Comparison of ENCODE assay signal across 8 cellular contexts in the genomic region with DNA sequence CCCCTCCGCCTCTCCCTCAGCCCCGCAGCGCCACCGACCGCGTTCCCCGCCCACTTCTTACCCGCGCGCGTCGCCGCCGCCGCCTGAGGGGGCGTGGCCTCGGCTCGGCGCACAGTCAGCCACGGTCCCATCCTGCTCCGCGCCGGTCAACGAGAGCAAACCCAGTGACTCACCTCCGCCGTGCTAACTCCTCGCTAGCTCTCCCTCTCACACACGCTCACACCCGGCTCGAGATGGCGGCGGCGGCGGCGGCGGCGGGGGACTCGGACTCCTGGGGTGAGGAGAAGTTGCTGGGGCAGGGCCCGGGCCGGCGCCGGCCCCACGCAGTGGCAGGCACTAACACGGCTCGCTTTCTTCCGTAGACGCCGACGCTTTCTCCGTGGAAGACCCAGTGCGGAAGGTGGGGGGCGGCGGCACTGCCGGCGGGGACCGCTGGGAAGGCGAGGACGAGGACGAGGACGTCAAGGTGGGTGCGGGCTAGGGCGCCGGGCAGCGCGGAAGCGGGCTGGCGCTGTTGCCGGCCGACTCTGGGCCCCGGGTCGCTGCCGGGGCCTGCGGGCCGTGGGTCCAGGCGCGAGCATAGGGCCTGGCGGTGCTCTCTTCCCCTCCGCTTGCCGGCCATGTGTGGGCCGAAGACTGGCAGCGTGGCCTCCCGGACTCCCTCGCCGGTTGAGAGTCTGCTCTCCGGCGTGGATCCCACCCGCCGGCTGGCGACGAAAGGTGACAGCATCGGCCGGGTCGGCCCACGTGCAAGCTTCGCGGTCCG. TPM values are rescaled to one million over a fixed set of nuclear protein-coding genes. Genes with fewer than 3 reads are reported as not detected.
DNase-seq lines count a peak whose midpoint lies in the region; ATAC-seq and TF ChIP-seq lines count a peak whose summit lies in the region.

A gene with protein sequence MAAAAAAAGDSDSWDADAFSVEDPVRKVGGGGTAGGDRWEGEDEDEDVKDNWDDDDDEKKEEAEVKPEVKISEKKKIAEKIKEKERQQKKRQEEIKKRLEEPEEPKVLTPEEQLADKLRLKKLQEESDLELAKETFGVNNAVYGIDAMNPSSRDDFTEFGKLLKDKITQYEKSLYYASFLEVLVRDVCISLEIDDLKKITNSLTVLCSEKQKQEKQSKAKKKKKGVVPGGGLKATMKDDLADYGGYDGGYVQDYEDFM (plus strand): TSS at position 186 of the 766 bp plus-strand sequence. CDS start 48 bp downstream, at position 234.

- POLR2A ChIA-PET in A673 (lab: Charles Lee; ENCODE audit: low non-redundant PET): interaction anchor here (0.5 kb wide), 2 partner anchors 117 to 213 kb away, joined by 4 to 5 read pairs; no protein-coding TSS in a partner anchor

- H2AFZ ChIP-seq in mammary epithelial cell (ENCODE audit: low read depth, low read length): peak within 1 kb of the TSS; percentile 82
- peak within 1 kb of the TSS; percentile 59 for H2AFZ ChIP-seq in smooth muscle cell (ENCODE audit: low read depth)

- in situ Hi-C loops in mammary epithelial cell (cut with MboI; ENCODE audit: low sequenced_read_pairs in 2 of 2): no loop called here

- peaks cover 18% of the 10 kb centered on the region for H3F3A ChIP-seq in smooth muscle cell (ENCODE audit: low read depth)

- H3K27me3 ChIP-seq in A673 (replicated peaks; ENCODE audit: insufficient read depth, low read depth, low read length, poor library complexity): no peaks in the 10 kb centered on the region
- no peaks in the 10 kb centered on the region for H3K27me3 ChIP-seq in mammary epithelial cell (ENCODE audit: insufficient read depth, low read length)
- H3K27me3 ChIP-seq in smooth muscle cell (ENCODE audit: low read depth): no peaks in the 10 kb centered on the region

- dilution Hi-C loops in mammary epithelial cell (cut with HindIII; ENCODE audit: low sequenced_read_pairs): no loop called here

- H3K4me2 ChIP-seq in mammary epithelial cell (ENCODE audit: insufficient read depth, low read depth, low read length) (peak within 1 kb of the TSS; percentile 88), smooth muscle cell (peak within 1 kb of the TSS; percentile 99)

- intact Hi-C loops in A673 (cut with micrococcal nuclease; ENCODE audit: unreplicated experiment): no loop called here
- intact Hi-C loops in mammary epithelial cell (cut with micrococcal nuclease): no loop called here

- CTCF ChIA-PET in A673 (lab: Charles Lee): interaction anchor here (0.5 to 1.2 kb wide), 3 partner anchors 12 to 342 kb away, joined by 3 to 7 read pairs (median 5); a partner anchor contains a TSS
- CTCF ChIA-PET in mammary epithelial cell (lab: Charles Lee; ENCODE audit: low non-redundant PET): interaction anchor here (0.5 to 0.6 kb wide), 3 partner anchors 39 to 1232 kb away, joined by 3 to 9 read pairs (median 5); no protein-coding TSS in a partner anchor

- ATAC-seq in GM18868 (IDR thresholded peaks at IDR 0.05; ENCODE audit: unreplicated experiment) (peak; percentile 87), HG03108 (IDR thresholded peaks at IDR 0.05; ENCODE audit: unreplicated experiment) (peak; percentile 83)

- peak within 1 kb of the TSS; percentile 91 for H3K9ac ChIP-seq in mammary epithelial cell (ENCODE audit: insufficient read depth, low read length)
- H3K9ac ChIP-seq in smooth muscle cell (ENCODE audit: low read depth): peak within 1 kb of the TSS; percentile 99

- BruUV-seq in A673 (replicated peaks; lab: Mats Ljungman, UMichigan) (no TSS peak), mammary epithelial cell (replicated peaks; lab: Mats Ljungman, UMichigan) (no TSS peak)

- H3K27ac ChIP-seq in A673 (ENCODE audit: low read depth, low read length, poor library complexity, severe bottlenecking) (peak within 1 kb of the TSS; percentile 96), mammary epithelial cell (ENCODE audit: insufficient read depth, low read depth, low read length) (peak within 1 kb of the TSS; percentile 80), smooth muscle cell (ENCODE audit: low read depth) (peak within 1 kb of the TSS; percentile 100)

- H3K36me3 ChIP-seq in A673 (ENCODE audit: insufficient read depth, low read length, poor library complexity, severe bottlenecking) (peaks cover 27% of the 10 kb centered on the region), mammary epithelial cell (ENCODE audit: insufficient read depth, low read length) (peaks cover 16% of the 10 kb centered on the region), smooth muscle cell (ENCODE audit: low read depth) (no peaks in the 10 kb centered on the region)

- H3K4me1 ChIP-seq in A673 (ENCODE audit: insufficient read depth, low read length, poor library complexity, severe bottlenecking) (peaks cover 7% of the 10 kb centered on the region), mammary epithelial cell (ENCODE audit: insufficient read depth, low read length) (peaks cover 19% of the 10 kb centered on the region), smooth muscle cell (ENCODE audit: low read depth) (peaks cover 22% of the 10 kb centered on the region)

- DNase-seq in A673 (ENCODE audit: low spot score): peak; percentile 97
- DNase-seq in NCI-H2196 treated with DMSO at 0.1 percent for 48 hours (lab: John Stamatoyannopoulos, UW; ENCODE audit: unreplicated experiment): peak; percentile 71
- peak; percentile 96 for DNase-seq in mammary epithelial cell
- peak; percentile 96 for DNase-seq in iPS-NIHi7 (ENCODE audit: extremely low spot score)
- DNase-seq in smooth muscle cell (lab: John Stamatoyannopoulos, UW; ENCODE audit: unreplicated experiment): peak; percentile 97

- H3K4me3 ChIP-seq in A673 (ENCODE audit: low read depth, low read length, poor library complexity, severe bottlenecking) (peak within 1 kb of the TSS; percentile 90), WI38 (ENCODE audit: low read depth, low read length) (peak within 1 kb of the TSS; percentile 78), mammary epithelial cell (replicated peaks in 1 of 3; ENCODE audit: insufficient read depth in 1 of 3, low read depth in 2 of 3, low read length in 3 of 3) (peak within 1 kb of the TSS; percentile 74 to 94 (median 81)), smooth muscle cell (peak within 1 kb of the TSS; percentile 73)

- H3K9me3 ChIP-seq in A673 (ENCODE audit: low read depth, low read length, poor library complexity, severe bottlenecking): no peaks in the 10 kb centered on the region
- H3K9me3 ChIP-seq in mammary epithelial cell (replicated peaks; ENCODE audit: insufficient read depth, low read length): no peaks in the 10 kb centered on the region
- H3K9me3 ChIP-seq in smooth muscle cell (replicated peaks; ENCODE audit: low read depth): no peaks in the 10 kb centered on the region

- H4K20me1 ChIP-seq in mammary epithelial cell (ENCODE audit: insufficient read depth, low read length) (no peaks in the 10 kb centered on the region), smooth muscle cell (ENCODE audit: low read depth) (peaks cover 29% of the 10 kb centered on the region)

- WGBS in mammary epithelial cell (ENCODE audit: low coverage, missing lambda C conversion rate): 2% methylated on average over 12 of the region's 97 CpGs
- under 1% methylated on average over 55 of the region's 97 CpGs for WGBS in smooth muscle cell (ENCODE audit: low lambda C conversion rate)

- no peak for TF ChIP-seq CTCF in A673 (conservative IDR thresholded peaks at IDR 0.05; ENCODE audit: low read depth, low read length)
- TF ChIP-seq CTCF in WI38 (IDR thresholded peaks at IDR 0.05; ENCODE audit: low read depth, low read length): no peak
- TF ChIP-seq CTCF in mammary epithelial cell (conservative IDR thresholded peaks at IDR 0.05 in 1 of 2, IDR thresholded peaks at IDR 0.05 in 1 of 2; ENCODE audit: extremely low read depth in 1 of 2, insufficient read depth in 1 of 2, low read depth in 1 of 2, low read length in 2 of 2): no peak
- no peak for TF ChIP-seq CTCF in smooth muscle cell (IDR thresholded peaks at IDR 0.05; ENCODE audit: borderline replicate concordance, insufficient read depth, poor library complexity, severe bottlenecking)

- H3K79me2 ChIP-seq in mammary epithelial cell (ENCODE audit: insufficient read depth, low read length) (peaks cover 69% of the 10 kb centered on the region), smooth muscle cell (ENCODE audit: low read depth) (peaks cover 56% of the 10 kb centered on the region)

RNA-seq across cellular contexts. Expression of the gene that starts here (rescaled TPM):
- total RNA-seq in A673 (2021): 176 and 208 TPM in 2 replicates
- 100 to 1,000 TPM in 1 of 2 donors, 10 to 100 TPM in 1; 30.5 to 105 TPM for total RNA-seq in mammary epithelial cell
- 49.4 TPM for polyA plus RNA-seq in mammary epithelial cell
- polyA minus RNA-seq in mammary epithelial cell: 28.5 TPM
- total RNA-seq in smooth muscle cell: 46.6 and 62.3 TPM in 2 replicates
- 28.7 and 32.0 TPM in 2 replicates for polyA plus RNA-seq in smooth muscle cell

Comparison
In these comparisons a context has a peak if more than half of its experiments do, and no peak if none do; other contexts are left out.
1. Peak in every context shown above with its lines: DNase-seq, ATAC-seq, H3K4me3 ChIP-seq and H3K27ac ChIP-seq.